ENCODE assay signal across 12 cellular contexts in the genomic region with DNA sequence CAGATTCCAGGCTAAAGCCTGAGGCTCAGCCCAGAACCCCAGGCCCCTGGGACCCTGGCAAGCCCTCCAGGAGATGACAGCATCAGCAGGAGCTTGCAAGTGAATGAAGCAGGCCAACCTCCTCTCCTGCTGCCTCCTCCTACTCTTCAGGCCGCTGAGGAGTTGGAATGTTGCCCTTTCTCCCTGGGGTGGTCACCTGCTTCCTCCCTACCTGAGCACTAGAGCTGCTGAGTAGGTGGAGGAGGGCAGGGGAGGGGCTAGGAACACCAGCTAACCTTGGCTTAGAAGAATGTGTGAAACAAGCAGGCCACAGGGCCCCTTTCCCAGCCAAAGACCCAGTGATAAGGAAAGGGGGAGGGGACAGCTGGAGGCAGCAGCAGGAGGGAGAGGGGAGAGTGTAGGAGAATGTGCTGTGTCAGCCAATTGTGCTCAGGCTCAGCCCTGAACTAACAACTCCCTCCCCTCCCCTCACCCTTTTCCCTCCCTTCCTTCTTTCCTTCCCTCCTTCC. TPM values are rescaled to one million over a fixed set of nuclear protein-coding genes. Genes with fewer than 3 reads are reported as not detected.
DNase-seq lines count a peak whose midpoint lies in the region; ATAC-seq and TF ChIP-seq lines count a peak whose summit lies in the region.
"Had no signal": no experiment of that assay in that cellular context is flagged by ENCODE, and none has a peak within 500 bp of the region (broad histone marks: within the 10 kb centered on the region; RNA-seq: fewer than 3 reads in every experiment).

No MANE protein-coding gene starts in this region.

- POLR2A ChIA-PET in PC-9 (lab: Charles Lee; ENCODE audit: unreplicated experiment), result no interaction called here

- TF ChIP-seq POLR2A in ovary (IDR thresholded peaks at IDR 0.05), result no peak

- no peak for TF ChIP-seq EP300 in ovary (IDR thresholded peaks at IDR 0.05)

- H3K27me3 ChIP-seq in PC-9 (ENCODE audit: insufficient read depth, low read depth) (no peaks in the 10 kb centered on the region), hepatocyte (no peaks in the 10 kb centered on the region), ovary (no peaks in the 10 kb centered on the region)

- peaks cover 41% of the 10 kb centered on the region for H3K4me1 ChIP-seq in PC-9 (replicated peaks; ENCODE audit: insufficient read depth)
- H3K4me1 ChIP-seq in hepatocyte (ENCODE audit: insufficient read depth), result peaks cover 39% of the 10 kb centered on the region
- H3K4me1 ChIP-seq in ovary (ENCODE audit: insufficient read depth), result no peaks in the 10 kb centered on the region

- H3K4me2 ChIP-seq in PC-9 (peak overlapping the region; percentile 26; the same call in 1 of the 2 replicates), hepatocyte (peak overlapping the region; percentile 60)

- H3K9me3 ChIP-seq in PC-9 (ENCODE audit: insufficient read depth, low read depth), result no peaks in the 10 kb centered on the region
- H3K9me3 ChIP-seq in hepatocyte (ENCODE audit: low read depth), result no peaks in the 10 kb centered on the region
- H3K9me3 ChIP-seq in ovary, result no peaks in the 10 kb centered on the region

- WGBS in hepatocyte (ENCODE audit: low lambda C conversion rate, missing lambda C conversion rate), result 20% methylated on average over 1 of the region's 1 CpG
- WGBS in ovary, 3 donors, result 5 to 10% (median 7%) methylated on average over 1 of the region's 1 CpG

- H3K27ac ChIP-seq in PC-9, result no peak overlapping the region
- H3K27ac ChIP-seq in hepatocyte, result peak overlapping the region; percentile 96
- peak overlapping the region in 1 of 2 donors; percentile 34 for H3K27ac ChIP-seq in ovary

- H3K79me2 ChIP-seq in PC-9 (ENCODE audit: low read depth) (no peaks in the 10 kb centered on the region), hepatocyte (no peaks in the 10 kb centered on the region)

- peak; percentile 43 for DNase-seq in DMS79 treated with DMSO at 0.1 percent for 48 hours (lab: John Stamatoyannopoulos, UW)
- peak; percentile 56 to 68 for DNase-seq in PC-9
- DNase-seq in hepatocyte (ENCODE audit: low spot score), result peak; percentile 86
- peak; percentile 40 to 61 (median 45) for DNase-seq in ovary
- no peak for DNase-seq in inferior parietal cortex (ENCODE audit: extremely low spot score)
- DNase-seq: activated CD4-positive, alpha-beta T cell treated with anti-CD3 and anti-CD28 coated beads, Interleukin-2, amount 50 U/mL, for 4 hours; CD4-positive, CD25-positive, alpha-beta regulatory T cell; NCI-H1092 treated with DMSO at 0.1 percent for 48 hours; stimulated activated naive CD8-positive, alpha-beta T cell treated with anti-CD3 and anti-CD28 coated beads, Interleukin-15, amount 100 ng/mL, for 72 hours had no signal

- no peaks in the 10 kb centered on the region for H3K9me2 ChIP-seq in PC-9 (ENCODE audit: insufficient read depth)
- H3K9me2 ChIP-seq in hepatocyte (replicated peaks; ENCODE audit: insufficient read depth), result no peaks in the 10 kb centered on the region

- no peaks in the 10 kb centered on the region for H4K20me1 ChIP-seq in PC-9 (ENCODE audit: insufficient read depth)
- H4K20me1 ChIP-seq in hepatocyte (ENCODE audit: insufficient read depth, poor library complexity, severe bottlenecking), result no peaks in the 10 kb centered on the region

- intact Hi-C loops in PC-9 (cut with micrococcal nuclease; ENCODE audit: unreplicated experiment), result loop anchor here (5.0 kb wide), 2 partner anchors 75 to 280 kb away; a partner anchor contains a TSS
- intact Hi-C loops in ovary (cut with DNase I), result loop anchor here in 1 of 4 donors (10.0 kb wide), 1 partner anchor 58 kb away; a partner anchor contains a TSS

- no peaks in the 10 kb centered on the region for H3K36me3 ChIP-seq in PC-9 (ENCODE audit: low read depth)
- H3K36me3 ChIP-seq in hepatocyte (replicated peaks; ENCODE audit: insufficient read depth, low read depth), result no peaks in the 10 kb centered on the region
- H3K36me3 ChIP-seq in ovary, result no peaks in the 10 kb centered on the region

- TF ChIP-seq CTCF in PC-9 (conservative IDR thresholded peaks at IDR 0.05), result no peak
- TF ChIP-seq CTCF in hepatocyte (IDR thresholded peaks at IDR 0.05; ENCODE audit: poor library complexity), result no peak
- TF ChIP-seq CTCF in ovary (IDR thresholded peaks at IDR 0.05), result no peak

- CTCF ChIA-PET in PC-9 (lab: Charles Lee), result no interaction called here

- ATAC-seq in GM19324 (IDR thresholded peaks at IDR 0.05; ENCODE audit: low FRiP score, unreplicated experiment) (no peak), HG02798 (IDR thresholded peaks at IDR 0.05; ENCODE audit: poor library complexity, unreplicated experiment) (no peak), GM21447 (IDR thresholded peaks at IDR 0.05; ENCODE audit: unreplicated experiment) (no peak)
- ATAC-seq: stimulated activated naive CD8-positive, alpha-beta T cell treated with anti-CD3 and anti-CD28 coated beads, Interleukin-15, amount 100 ng/mL, for 72 hours had no signal

- no TSS peak for BruUV-seq in PC-9 (replicated peaks; lab: Mats Ljungman, UMichigan)

- H3F3A ChIP-seq in PC-9 (ENCODE audit: insufficient read depth, low read depth), result 0 out of 2 replicates have a peak, but pooled peaks cover 4% of the 10 kb centered on the region

- no peak overlapping the region for H3K4me3 ChIP-seq in PC-9
- no peak overlapping the region for H3K4me3 ChIP-seq in hepatocyte
- H3K4me3 ChIP-seq in ovary, result no peak overlapping the region

- H2AFZ ChIP-seq in PC-9 (no peak overlapping the region), hepatocyte (no peak overlapping the region)

RNA-seq across cellular contexts. Expression of a gene that starts 58.0 kb away (rescaled TPM):
- total RNA-seq in PC-9 (2021) (22.7 and 27.7 TPM in 2 replicates), hepatocyte (49.1 and 56.8 TPM in 2 replicates), ovary (10 to 100 TPM; 17.2 to 63.9 (median 51.1) TPM)
- polyA plus RNA-seq in hepatocyte (57.0 and 71.0 TPM in 2 replicates), ovary (10 to 100 TPM; 23.3 to 68.0 TPM)
